Comparison of ENCODE assay signal across 10 cellular contexts in the genomic region with DNA sequence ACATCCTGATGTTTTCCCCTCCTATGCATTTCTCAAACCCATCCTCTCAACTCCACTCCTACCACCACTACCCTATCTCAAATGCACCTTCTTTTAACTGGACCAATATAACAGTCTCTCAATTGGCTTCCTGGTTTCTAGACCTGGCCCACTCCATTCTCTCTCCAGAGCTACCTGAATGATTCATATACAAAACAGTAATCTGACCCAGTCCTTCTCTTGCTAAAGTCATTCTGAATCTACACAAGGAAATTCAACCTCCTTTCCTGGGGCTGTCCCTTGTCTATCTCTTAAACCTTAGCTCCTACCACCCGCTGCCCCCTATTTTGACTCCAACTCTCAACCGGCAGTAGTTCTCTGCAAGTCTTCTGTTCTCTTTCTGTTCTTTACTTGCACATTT.
DNase-seq lines count a peak whose midpoint lies in the region; ATAC-seq and TF ChIP-seq lines count a peak whose summit lies in the region.
"Had no signal": no experiment of that assay in that cellular context is flagged by ENCODE, and none has a peak within 500 bp of the region (broad histone marks: within the 10 kb centered on the region; RNA-seq: fewer than 3 reads in every experiment).

No MANE protein-coding gene starts in this region.

- no peaks in the 10 kb centered on the region for H3K9me2 ChIP-seq in HCT116 (ENCODE audit: insufficient read depth)

- CTCF ChIA-PET in HCT116 (lab: Charles Lee) (interaction anchor here (0.7 to 3.0 kb wide), 8 partner anchors 8 to 555 kb away, joined by 3 to 18 read pairs (median 4); no protein-coding TSS in a partner anchor), RWPE1 (lab: Yijun Ruan, JAX) (interaction anchor here (0.6 to 2.4 kb wide), 34 partner anchors 9 to 713 kb away, joined by 3 to 19 read pairs (median 4); no protein-coding TSS in a partner anchor)

- RAD21 ChIA-PET in HCT116 (lab: Charles Lee; ENCODE audit: low non-redundant PET in 1 of 2, low total read pairs in 2 of 2, uncharacterized antibody in 2 of 2, unreplicated experiment in 2 of 2): interaction anchor here (0.7 to 2.4 kb wide), 4 partner anchors 9 to 443 kb away, joined by 3 to 9 read pairs (median 4); no protein-coding TSS in a partner anchor

- no peak overlapping the region for H3K4me3 ChIP-seq in HCT116 (replicated peaks in 1 of 2; ENCODE audit: low read depth in 1 of 2, low read length in 2 of 2)
- H3K4me3 ChIP-seq in smooth muscle cell: peak overlapping the region; percentile 17
- no peak overlapping the region for H3K4me3 ChIP-seq in lower leg skin (ENCODE audit: low read depth, poor library complexity, severe bottlenecking)
- H3K4me3 ChIP-seq: testis had no signal

- BruUV-seq in HCT116 (replicated peaks; lab: Mats Ljungman, UMichigan): no TSS peak

- TF ChIP-seq POLR2A in HCT116 (IDR thresholded peaks at IDR 0.05; ENCODE audit: borderline replicate concordance, extremely low read depth, insufficient read depth, insufficient read length) (no peak), lower leg skin (IDR thresholded peaks at IDR 0.05) (no peak)

- no peaks in the 10 kb centered on the region for H3F3A ChIP-seq in smooth muscle cell (ENCODE audit: low read depth)

- H3K36me3 ChIP-seq in HCT116 (ENCODE audit: control insufficient read depth in 1 of 2, insufficient read depth in 2 of 2, low read length in 2 of 2) (no peaks in the 10 kb centered on the region), smooth muscle cell (ENCODE audit: low read depth) (no peaks in the 10 kb centered on the region)

- no peak for TF ChIP-seq RAD21 in HCT116 (IDR thresholded peaks at IDR 0.05; ENCODE audit: low read depth)

- H3K36me3 Mint-ChIP-seq in glutamatergic neuron (ENCODE audit: unreplicated experiment): no peaks in the 10 kb centered on the region
- H3K36me3 Mint-ChIP-seq: mesothelial cell of epicardium had no signal

- H3K27me3 Mint-ChIP-seq in glutamatergic neuron (ENCODE audit: unreplicated experiment): peaks cover 6% of the 10 kb centered on the region

- H3K9me3 ChIP-seq in HCT116 (ENCODE audit: control insufficient read depth in 1 of 2, insufficient read depth in 1 of 2, low read depth in 1 of 2, low read length in 2 of 2): no peaks in the 10 kb centered on the region
- H3K9me3 ChIP-seq in smooth muscle cell (replicated peaks; ENCODE audit: low read depth): no peaks in the 10 kb centered on the region
- H3K9me3 ChIP-seq: testis had no signal

- H3K27ac ChIP-seq in HCT116 (ENCODE audit: low read depth, low read length) (no peak overlapping the region), RWPE1 (no peak overlapping the region), foreskin keratinocyte (peak overlapping the region; percentile 64), smooth muscle cell (ENCODE audit: low read depth) (no peak overlapping the region)

- POLR2A ChIA-PET in HCT116 (lab: Charles Lee): interaction anchor here (1.2 kb wide), 1 partner anchor 257 kb away, joined by 3 read pairs; no protein-coding TSS in a partner anchor
- POLR2A ChIA-PET in RWPE1 (lab: Yijun Ruan, JAX; ENCODE audit: low non-redundant PET): no interaction called here

- H3K9ac ChIP-seq in HCT116 (ENCODE audit: low read length) (no peak overlapping the region), smooth muscle cell (ENCODE audit: low read depth) (peak overlapping the region; percentile 27)

- H3K79me2 ChIP-seq in HCT116 (ENCODE audit: insufficient read depth, low read length) (no peaks in the 10 kb centered on the region), smooth muscle cell (ENCODE audit: low read depth) (no peaks in the 10 kb centered on the region)

- no peaks in the 10 kb centered on the region for H4K20me1 ChIP-seq in HCT116 (ENCODE audit: insufficient read depth)
- H4K20me1 ChIP-seq in smooth muscle cell (ENCODE audit: low read depth): no peaks in the 10 kb centered on the region

- H2AFZ ChIP-seq in HCT116 (ENCODE audit: low read depth, low read length, poor library complexity, severe bottlenecking) (peak overlapping the region; percentile 8), smooth muscle cell (ENCODE audit: low read depth) (peak overlapping the region; percentile 58)

- intact Hi-C loops in HCT116 (cut with micrococcal nuclease): loop anchor here (1.0 to 5.0 kb wide), 5 partner anchors 375 to 689 kb away; partner anchors contain the start of genes ELL2 and RFESD
- intact Hi-C loops in lower leg skin (cut with DNase I; ENCODE audit: low total_unique reads): loop anchor here (10.0 kb wide), 1 partner anchor 371 kb away; the partner anchor contains the start of gene ELL2

- H3K4me1 Mint-ChIP-seq in glutamatergic neuron (ENCODE audit: low read depth, unreplicated experiment): peaks cover 16% of the 10 kb centered on the region

- H3K27me3 ChIP-seq in HCT116 (ENCODE audit: insufficient read depth, low read length): no peaks in the 10 kb centered on the region
- H3K27me3 ChIP-seq in foreskin keratinocyte: no peaks in the 10 kb centered on the region
- H3K27me3 ChIP-seq in smooth muscle cell (ENCODE audit: low read depth): no peaks in the 10 kb centered on the region
- H3K27me3 ChIP-seq: testis had no signal

- H3K4me1 ChIP-seq in HCT116 (ENCODE audit: control insufficient read depth in 1 of 2, insufficient read depth in 2 of 2, low read length in 2 of 2) (0 out of 4 replicates have a peak, but pooled peaks cover 0 to 6% of the 10 kb centered on the region in 2 experiments), foreskin keratinocyte (peaks cover 10% of the 10 kb centered on the region), smooth muscle cell (ENCODE audit: low read depth) (peaks cover 7% of the 10 kb centered on the region)

- no peak overlapping the region for H3K4me3 Mint-ChIP-seq in glutamatergic neuron (ENCODE audit: unreplicated experiment)
- H3K4me3 Mint-ChIP-seq: mesothelial cell of epicardium had no signal

- peak; percentile 44 for ATAC-seq in HCT116
- ATAC-seq in foreskin keratinocyte: peak; percentile 75

- WGBS in smooth muscle cell (ENCODE audit: low lambda C conversion rate): 81% methylated on average over 2 of the region's 2 CpGs
- 91 to 92% methylated on average over 2 of the region's 2 CpGs for WGBS in lower leg skin, 2 donors

- H3K9me3 Mint-ChIP-seq in glutamatergic neuron (ENCODE audit: unreplicated experiment): no peaks in the 10 kb centered on the region
- H3K9me3 Mint-ChIP-seq: mesothelial cell of epicardium had no signal

- no peak for DNase-seq in HCT116 (ENCODE audit: low read depth, low spot score)
- peak; percentile 72 for DNase-seq in RWPE1 (ENCODE audit: low spot score)
- peak in 1 of 2 donors; percentile 73 for DNase-seq in foreskin keratinocyte
- no peak for DNase-seq in smooth muscle cell (lab: John Stamatoyannopoulos, UW; ENCODE audit: unreplicated experiment)
- no peak for DNase-seq in hippocampal formation (lab: John Stamatoyannopoulos, UW)
- no peak for DNase-seq in lower leg skin (ENCODE audit: low spot score in 2 of 2)
- DNase-seq in glutamatergic neuron: no peak
- DNase-seq: activated gamma-delta T cell had no signal

- H3K27ac Mint-ChIP-seq in glutamatergic neuron (ENCODE audit: unreplicated experiment): no peak overlapping the region
- H3K27ac Mint-ChIP-seq: mesothelial cell of epicardium had no signal

- peak overlapping the region; percentile 7; the same call in 1 of the 2 replicates for H3K4me2 ChIP-seq in HCT116 (ENCODE audit: low read length)
- peak overlapping the region; percentile 77 for H3K4me2 ChIP-seq in smooth muscle cell

- TF ChIP-seq CTCF in HCT116 (IDR thresholded peaks at IDR 0.05 in 2 of 3, conservative IDR thresholded peaks at IDR 0.05 in 1 of 3; ENCODE audit: borderline replicate concordance in 1 of 3, insufficient read depth in 1 of 3, low read depth in 2 of 3, low read length in 2 of 3): no peak
- TF ChIP-seq CTCF in RWPE1 (conservative IDR thresholded peaks at IDR 0.05; ENCODE audit: low read depth): no peak
- no peak for TF ChIP-seq CTCF in foreskin keratinocyte (conservative IDR thresholded peaks at IDR 0.05)
- TF ChIP-seq CTCF in smooth muscle cell (IDR thresholded peaks at IDR 0.05; ENCODE audit: borderline replicate concordance, insufficient read depth, poor library complexity, severe bottlenecking): no peak
- TF ChIP-seq CTCF in lower leg skin (IDR thresholded peaks at IDR 0.05): no peak
- no peak for TF ChIP-seq CTCF in glutamatergic neuron (IDR thresholded peaks at IDR 0.05; ENCODE audit: partially characterized antibody, unreplicated experiment)

TF ChIP-seq in HCT116, 20 proteins besides CTCF, POLR2A, EP300 and RAD21 (continues in another document):
- no peak for TF ChIP-seq ELF1 (IDR thresholded peaks at IDR 0.05; ENCODE audit: borderline replicate concordance, low read depth)
- no peak for TF ChIP-seq SP1 (IDR thresholded peaks at IDR 0.05; ENCODE audit: low read depth)
- TF ChIP-seq EGR1 (IDR thresholded peaks at IDR 0.05; ENCODE audit: low read depth): no peak
- TF ChIP-seq EZH2 (IDR thresholded peaks at IDR 0.05): no peak
- TF ChIP-seq ZFX (IDR thresholded peaks at IDR 0.05): no peak
- TF ChIP-seq MAX (IDR thresholded peaks at IDR 0.05): no peak
- TF ChIP-seq REST (IDR thresholded peaks at IDR 0.05; ENCODE audit: low read depth): no peak
